In the genomic region with DNA sequence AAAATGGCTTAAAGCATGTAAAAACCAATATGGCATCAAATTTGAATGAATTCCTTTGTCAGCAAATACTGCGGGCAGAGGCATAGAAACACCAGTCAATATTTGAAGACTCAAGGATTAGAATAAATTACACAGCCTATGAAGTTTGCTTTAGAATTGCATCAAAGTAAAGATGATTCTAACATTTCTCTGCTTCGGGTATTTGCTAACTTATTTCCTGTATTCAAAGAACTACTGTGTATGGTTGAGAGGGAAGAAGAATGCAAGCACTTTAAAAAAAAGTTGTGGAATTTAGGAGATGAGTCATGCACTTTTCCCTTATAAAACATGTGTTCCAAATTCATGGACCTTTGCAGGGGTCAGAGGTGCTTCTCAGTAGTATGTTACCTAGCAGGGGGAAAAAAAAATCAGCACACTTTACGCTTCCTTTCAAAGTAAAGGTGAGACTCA, we compare ENCODE assay signal across 9 cellular contexts.
DNase-seq lines count a peak whose midpoint lies in the region; ATAC-seq and TF ChIP-seq lines count a peak whose summit lies in the region.
"Had no signal": no experiment of that assay in that cellular context is flagged by ENCODE, and none has a peak within 500 bp of the region (broad histone marks: within the 10 kb centered on the region; RNA-seq: fewer than 3 reads in every experiment).

No MANE protein-coding gene starts in this region.

- no peaks in the 10 kb centered on the region for H3K36me3 Mint-ChIP-seq in MCF 10A (ENCODE audit: insufficient read depth, unreplicated experiment)
- H3K36me3 Mint-ChIP-seq in memory B cell = peaks cover 3% of the 10 kb centered on the region

- H3K4me3 Mint-ChIP-seq in MCF 10A (ENCODE audit: unreplicated experiment) = peak overlapping the region; percentile 21
- no peak overlapping the region for H3K4me3 Mint-ChIP-seq in memory B cell

- BruUV-seq in MCF 10A (replicated peaks; lab: Mats Ljungman, UMichigan) = no TSS peak

- TF ChIP-seq CTCF in AG10803 (conservative IDR thresholded peaks at IDR 0.05; ENCODE audit: low read length) (no peak), MCF 10A (IDR thresholded peaks at IDR 0.05; ENCODE audit: unreplicated experiment) (no peak)

- CTCF ChIA-PET in MCF 10A (lab: Yijun Ruan, JAX) = interaction anchor here (0.6 kb wide), 2 partner anchors 627 to 631 kb away, joined by 3 to 4 read pairs; no protein-coding TSS in a partner anchor

- no peak overlapping the region for H3K9ac ChIP-seq in HUES6 (ENCODE audit: low read length)

- H3K27ac Mint-ChIP-seq in MCF 10A (ENCODE audit: low read depth, unreplicated experiment) (peak overlapping the region; percentile 46), memory B cell (peak overlapping the region; percentile 70)

- DNase-seq in AG10803 (ENCODE audit: low read depth) (peak; percentile 84), MCF 10A (ENCODE audit: unreplicated experiment) (peak; percentile 64), memory B cell (ENCODE audit: low spot score in 2 of 2) (no peak), islet precursor cell (no peak), GM19240 (ENCODE audit: insufficient read length, low spot score) (no peak)

- H3K27ac ChIP-seq in HUES6 (ENCODE audit: low read depth, low read length) = peak overlapping the region; percentile 72; the same call in 1 of the 2 replicates

- H3K4me3 ChIP-seq in AG10803 (ENCODE audit: low read length) (no peak overlapping the region), HUES6 (ENCODE audit: low read depth, low read length) (no peak overlapping the region)
- H3K4me3 ChIP-seq: GM12878 had no signal

- no peaks in the 10 kb centered on the region for H3K36me3 ChIP-seq in HUES6 (ENCODE audit: control insufficient read depth, insufficient read depth, low read length)

- POLR2A ChIA-PET in MCF 10A (lab: Yijun Ruan, JAX) = interaction anchor here (0.7 to 2.0 kb wide), 5 partner anchors 19 to 890 kb away, joined by 3 to 6 read pairs (median 3); no protein-coding TSS in a partner anchor

- no peaks in the 10 kb centered on the region for H3K27me3 ChIP-seq in HUES6 (ENCODE audit: control insufficient read depth, insufficient read depth, low read length)

- H3K27me3 Mint-ChIP-seq in MCF 10A (ENCODE audit: insufficient read depth, unreplicated experiment) = no peaks in the 10 kb centered on the region
- H3K27me3 Mint-ChIP-seq in memory B cell = no peaks in the 10 kb centered on the region

- H3K9me3 ChIP-seq in HUES6 (ENCODE audit: control insufficient read depth, insufficient read depth, low read depth, low read length) = no peaks in the 10 kb centered on the region

- peaks cover 45% of the 10 kb centered on the region for H3K4me1 ChIP-seq in HUES6 (ENCODE audit: control insufficient read depth, insufficient read depth, low read length)

- intact Hi-C loops in MCF 10A (cut with micrococcal nuclease) = loop anchor here (5.0 kb wide), 1 partner anchor 58 kb away; no protein-coding TSS in a partner anchor

- no peaks in the 10 kb centered on the region for H3K9me3 Mint-ChIP-seq in MCF 10A (ENCODE audit: unreplicated experiment)
- H3K9me3 Mint-ChIP-seq in memory B cell = no peaks in the 10 kb centered on the region

- ATAC-seq in memory B cell (ENCODE audit: low read depth) = no peak
- no peak for ATAC-seq in HG03196 (IDR thresholded peaks at IDR 0.05; ENCODE audit: unreplicated experiment)
- ATAC-seq in GM19395 (IDR thresholded peaks at IDR 0.05; ENCODE audit: unreplicated experiment) = no peak
- ATAC-seq: GM12878 had no signal

- H3K4me1 Mint-ChIP-seq in MCF 10A (ENCODE audit: insufficient read depth, unreplicated experiment) (peaks cover 35% of the 10 kb centered on the region), memory B cell (peaks cover 59% of the 10 kb centered on the region)

Comparison
In these comparisons a context has a peak if more than half of its experiments do, and no peak if none do; other contexts are left out.
1. DNase-seq: peak in AG10803 (single experiment) and MCF 10A (single experiment); none in memory B cell (0 of 2), islet precursor cell (single experiment) and GM19240 (single experiment).